In the genomic region with DNA sequence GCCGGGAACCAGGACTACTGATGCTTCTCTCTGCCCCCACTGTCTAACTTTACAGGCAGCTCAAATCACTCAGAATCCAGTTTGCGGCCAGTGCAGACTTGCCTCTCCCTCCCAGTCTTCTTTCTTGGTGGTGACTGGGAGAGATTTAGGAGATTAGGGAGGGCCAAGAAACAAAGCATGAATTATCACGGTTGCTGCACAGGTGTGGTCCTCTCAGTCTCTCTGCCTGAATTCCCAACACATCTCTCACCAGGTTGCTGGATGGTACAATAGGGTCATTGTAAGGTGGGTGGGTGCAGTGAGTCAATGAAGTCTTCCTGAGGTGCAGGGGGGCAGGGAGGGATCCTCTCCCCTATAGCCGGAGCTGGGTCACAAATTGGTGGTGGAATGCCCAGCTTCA, we compare ENCODE assay signal across 2 cellular contexts.
TF ChIP-seq lines count a peak whose summit lies in the region.

No MANE protein-coding gene starts in this region.

TF ChIP-seq in IMR-90, 13 proteins besides CTCF, POLR2A, EP300 and RAD21:
- TF ChIP-seq BHLHE40 (IDR thresholded peaks at IDR 0.05; ENCODE audit: low read depth, low read length) (no peak), RFX5 (IDR thresholded peaks at IDR 0.05; ENCODE audit: low read depth, low read length) (no peak), MXI1 (IDR thresholded peaks at IDR 0.05; ENCODE audit: borderline replicate concordance, low read depth, low read length) (no peak), NFE2L2 (IDR thresholded peaks at IDR 0.05; ENCODE audit: low read depth, low read length) (no peak), RCOR1 (IDR thresholded peaks at IDR 0.05; ENCODE audit: insufficient replicate concordance, low read length) (no peak), USF2 (IDR thresholded peaks at IDR 0.05; ENCODE audit: low read depth, low read length) (no peak)

TF ChIP-seq in SK-N-SH treated with all-trans-retinoic acid at 6 μM for 48 hours, 23 proteins besides CTCF, POLR2A, EP300 and RAD21:
- TF ChIP-seq ZNF70 (CRISPR knock-in tag; IDR thresholded peaks at IDR 0.05) (no peak), ISL1 (CRISPR knock-in tag; IDR thresholded peaks at IDR 0.05) (no peak), ZNF565 (CRISPR knock-in tag; conservative IDR thresholded peaks at IDR 0.05; ENCODE audit: low read depth) (no peak)
